10 cellular contexts compared by ENCODE assay signal in genomic region chr5:158874814-158875213, GRCh38.
DNase-seq lines count a peak whose midpoint lies in the region; ATAC-seq, FAIRE-seq and TF ChIP-seq lines count a peak whose summit lies in the region.
"Had no signal": no experiment of that assay in that cellular context is flagged by ENCODE, and none has a peak within 500 bp of the region (broad histone marks: within the 10 kb centered on the region; RNA-seq: fewer than 3 reads in every experiment).

No MANE protein-coding gene starts in this region.

- intact Hi-C loops in CD4-positive, alpha-beta T cell (cut with DNase I, micrococcal nuclease): no loop called here
- intact Hi-C loops in activated T-helper 1 cell treated with anti-CD3 and anti-CD28 coated beads, Interleukin-12 subunit alpha, Interleukin-12 subunit beta, Interleukin-2, Interleukin-4 antibody, amounts not matched to agents 30 ng/mL and 10 ng/mL and 1 ng/mL, durations not matched to agents 14 hours and 24 hours and 36 hours (cut with micrococcal nuclease): loop anchor here (1.0 to 10.0 kb wide), 4 partner anchors 55 to 582 kb away; no protein-coding TSS in a partner anchor
- intact Hi-C loops in naive thymus-derived CD4-positive, alpha-beta T cell (cut with micrococcal nuclease): loop anchor here (2.0 to 5.0 kb wide), 6 partner anchors 53 to 226 kb away; partner anchors contain the start of gene EBF1 (in 1 of the 2)
- intact Hi-C loops in sciatic nerve (cut with DNase I): no loop called here

- H3K9me3 Mint-ChIP-seq in CD4-positive, alpha-beta T cell: no peaks in the 10 kb centered on the region
- H3K9me3 Mint-ChIP-seq in activated T-helper 1 cell treated with anti-CD3 and anti-CD28 coated beads, Interleukin-12 subunit alpha, Interleukin-12 subunit beta, Interleukin-2, Interleukin-4 antibody, amounts not matched to agents 30 ng/mL and 10 ng/mL and 1 ng/mL, durations not matched to agents 14 hours and 24 hours and 36 hours: no peaks in the 10 kb centered on the region
- peaks cover 0 to 7% (median 0%) of the 10 kb centered on the region in 11 donors for H3K9me3 Mint-ChIP-seq in naive thymus-derived CD4-positive, alpha-beta T cell

- no peak for DNase-seq in CD4-positive, alpha-beta T cell
- DNase-seq in GM19239 (ENCODE audit: insufficient read length, low spot score) (no peak), KG1 (lab: John Stamatoyannopoulos, UW) (no peak), sciatic nerve (ENCODE audit: low spot score) (no peak)
- no peak for DNase-seq in activated T-helper 1 cell treated with anti-CD3 and anti-CD28 coated beads, Interleukin-12 subunit alpha, Interleukin-12 subunit beta, Interleukin-2, Interleukin-4 antibody, amounts not matched to agents 30 ng/mL and 10 ng/mL and 1 ng/mL, durations not matched to agents 14 hours and 24 hours and 36 hours (ENCODE audit: low spot score)
- DNase-seq in naive thymus-derived CD4-positive, alpha-beta T cell: no peak
- no peak for DNase-seq in activated effector memory CD4-positive, alpha-beta T cell treated with anti-CD3 and anti-CD28 coated beads, Interleukin-2, amount 50 U/mL, for 16 hours
- DNase-seq: nucleus accumbens had no signal

- peak overlapping the region; percentile 86 for H3K4me3 Mint-ChIP-seq in CD4-positive, alpha-beta T cell
- H3K4me3 Mint-ChIP-seq in activated T-helper 1 cell treated with anti-CD3 and anti-CD28 coated beads, Interleukin-12 subunit alpha, Interleukin-12 subunit beta, Interleukin-2, Interleukin-4 antibody, amounts not matched to agents 30 ng/mL and 10 ng/mL and 1 ng/mL, durations not matched to agents 14 hours and 24 hours and 36 hours: peak overlapping the region; percentile 9
- peak overlapping the region; percentile 67 to 89 (median 82) for H3K4me3 Mint-ChIP-seq in naive thymus-derived CD4-positive, alpha-beta T cell

- no peak for ATAC-seq in CD4-positive, alpha-beta T cell (ENCODE audit: poor library complexity)
- ATAC-seq in naive thymus-derived CD4-positive, alpha-beta T cell: no peak
- ATAC-seq in GM19397 (IDR thresholded peaks at IDR 0.05; ENCODE audit: unreplicated experiment) (no peak), sciatic nerve (no peak)

- H3K9me3 ChIP-seq in CD4-positive, alpha-beta T cell (ENCODE audit: control insufficient read depth, low read length): no peaks in the 10 kb centered on the region
- no peaks in the 10 kb centered on the region for H3K9me3 ChIP-seq in naive thymus-derived CD4-positive, alpha-beta T cell (ENCODE audit: control insufficient read depth in 2 of 3, low read length in 3 of 3)

- peak overlapping the region; percentile 18 for H3K4me3 ChIP-seq in naive thymus-derived CD4-positive, alpha-beta T cell (ENCODE audit: low read length)

- no peaks in the 10 kb centered on the region for H3K27me3 Mint-ChIP-seq in CD4-positive, alpha-beta T cell
- H3K27me3 Mint-ChIP-seq in activated T-helper 1 cell treated with anti-CD3 and anti-CD28 coated beads, Interleukin-12 subunit alpha, Interleukin-12 subunit beta, Interleukin-2, Interleukin-4 antibody, amounts not matched to agents 30 ng/mL and 10 ng/mL and 1 ng/mL, durations not matched to agents 14 hours and 24 hours and 36 hours (ENCODE audit: insufficient read depth): peaks cover 4% of the 10 kb centered on the region
- H3K27me3 Mint-ChIP-seq in naive thymus-derived CD4-positive, alpha-beta T cell: peaks cover 0 to 11% (median 4%) of the 10 kb centered on the region in 5 donors

- FAIRE-seq in GM19239 (lab: Jason Lieb, UNC): peak; percentile 18

- H3K36me3 ChIP-seq in naive thymus-derived CD4-positive, alpha-beta T cell (ENCODE audit: control insufficient read depth in 2 of 3, insufficient read depth in 3 of 3, low read length in 3 of 3): no peaks in the 10 kb centered on the region

- POLR2A ChIA-PET in CD4-positive, alpha-beta T cell (lab: Charles Lee): interaction anchor here (0.9 to 1.5 kb wide), 2 partner anchors 129 to 245 kb away, joined by 3 to 4 read pairs; no protein-coding TSS in a partner anchor
- POLR2A ChIA-PET in naive thymus-derived CD4-positive, alpha-beta T cell (lab: Charles Lee): interaction anchor here (0.7 to 1.2 kb wide), 3 partner anchors 19 to 612 kb away, joined by 3 to 4 read pairs (median 3); no protein-coding TSS in a partner anchor

- H3K36me3 Mint-ChIP-seq in CD4-positive, alpha-beta T cell (ENCODE audit: low read depth): no peaks in the 10 kb centered on the region
- peaks cover 2% of the 10 kb centered on the region for H3K36me3 Mint-ChIP-seq in activated T-helper 1 cell treated with anti-CD3 and anti-CD28 coated beads, Interleukin-12 subunit alpha, Interleukin-12 subunit beta, Interleukin-2, Interleukin-4 antibody, amounts not matched to agents 30 ng/mL and 10 ng/mL and 1 ng/mL, durations not matched to agents 14 hours and 24 hours and 36 hours (ENCODE audit: low read depth)
- peaks cover 0 to 2% (median 0%) of the 10 kb centered on the region in 5 donors for H3K36me3 Mint-ChIP-seq in naive thymus-derived CD4-positive, alpha-beta T cell

- no peak for TF ChIP-seq CTCF in CD4-positive, alpha-beta T cell (IDR thresholded peaks at IDR 0.05)

- H3K27ac Mint-ChIP-seq in CD4-positive, alpha-beta T cell: peak overlapping the region; percentile 76
- peak overlapping the region; percentile 55 for H3K27ac Mint-ChIP-seq in activated T-helper 1 cell treated with anti-CD3 and anti-CD28 coated beads, Interleukin-12 subunit alpha, Interleukin-12 subunit beta, Interleukin-2, Interleukin-4 antibody, amounts not matched to agents 30 ng/mL and 10 ng/mL and 1 ng/mL, durations not matched to agents 14 hours and 24 hours and 36 hours
- peak overlapping the region; percentile 82 to 94 (median 89) for H3K27ac Mint-ChIP-seq in naive thymus-derived CD4-positive, alpha-beta T cell

- no peaks in the 10 kb centered on the region for H3K4me1 ChIP-seq in naive thymus-derived CD4-positive, alpha-beta T cell (ENCODE audit: control insufficient read depth in 2 of 2, insufficient read depth in 2 of 2, low read length in 2 of 2)

- peaks cover 29% of the 10 kb centered on the region for H3K4me1 Mint-ChIP-seq in CD4-positive, alpha-beta T cell (ENCODE audit: low read depth)
- peaks cover 42% of the 10 kb centered on the region for H3K4me1 Mint-ChIP-seq in activated T-helper 1 cell treated with anti-CD3 and anti-CD28 coated beads, Interleukin-12 subunit alpha, Interleukin-12 subunit beta, Interleukin-2, Interleukin-4 antibody, amounts not matched to agents 30 ng/mL and 10 ng/mL and 1 ng/mL, durations not matched to agents 14 hours and 24 hours and 36 hours (ENCODE audit: low read depth)
- H3K4me1 Mint-ChIP-seq in naive thymus-derived CD4-positive, alpha-beta T cell: peaks cover 8 to 33% (median 28%) of the 10 kb centered on the region in 7 donors

- H3K27me3 ChIP-seq in CD4-positive, alpha-beta T cell (ENCODE audit: control insufficient read depth, insufficient read depth, low read length): no peaks in the 10 kb centered on the region
- H3K27me3 ChIP-seq in naive thymus-derived CD4-positive, alpha-beta T cell (ENCODE audit: control insufficient read depth in 2 of 2, insufficient read depth in 2 of 2, low read length in 2 of 2): no peaks in the 10 kb centered on the region

- CTCF ChIA-PET in CD4-positive, alpha-beta T cell (lab: Charles Lee): no interaction called here
- CTCF ChIA-PET in naive thymus-derived CD4-positive, alpha-beta T cell (lab: Charles Lee): interaction anchor here (0.7 to 1.3 kb wide), 2 partner anchors 63 to 179 kb away, joined by 3 read pairs; no protein-coding TSS in a partner anchor

- H3K27ac ChIP-seq in CD4-positive, alpha-beta T cell (ENCODE audit: low read depth, low read length): no peak overlapping the region
- H3K27ac ChIP-seq in naive thymus-derived CD4-positive, alpha-beta T cell (ENCODE audit: low read depth, low read length): no peak overlapping the region
- H3K27ac ChIP-seq: KMS-11 had no signal

Comparison
In these comparisons a context has a peak if more than half of its experiments do, and no peak if none do; other contexts are left out.
1. H3K4me3 Mint-ChIP-seq: peak in every context shown above with its lines; median percentile 86 in CD4-positive, alpha-beta T cell; 82 in naive thymus-derived CD4-positive, alpha-beta T cell; 9 in activated T-helper 1 cell treated with anti-CD3 and anti-CD28 coated beads, Interleukin-12 subunit alpha, Interleukin-12 subunit beta, Interleukin-2, Interleukin-4 antibody, amounts not matched to agents 30 ng/mL and 10 ng/mL and 1 ng/mL, durations not matched to agents 14 hours and 24 hours and 36 hours.
2. intact Hi-C loops: an anchor here in activated T-helper 1 cell treated with anti-CD3 and anti-CD28 coated beads, Interleukin-12 subunit alpha, Interleukin-12 subunit beta, Interleukin-2, Interleukin-4 antibody, amounts not matched to agents 30 ng/mL and 10 ng/mL and 1 ng/mL, durations not matched to agents 14 hours and 24 hours and 36 hours (1.0 to 10.0 kb wide) and naive thymus-derived CD4-positive, alpha-beta T cell (2.0 to 5.0 kb wide); none called in CD4-positive, alpha-beta T cell and sciatic nerve.